Comparison of ENCODE assay signal across 21 cellular contexts in genomic region chr18:10544093-10544748, GRCh38. TPM values are rescaled to one million over a fixed set of nuclear protein-coding genes. Genes with fewer than 3 reads are reported as not detected.
DNase-seq lines count a peak whose midpoint lies in the region; ATAC-seq, FAIRE-seq and TF ChIP-seq lines count a peak whose summit lies in the region.
"Had no signal": no experiment of that assay in that cellular context is flagged by ENCODE, and none has a peak within 500 bp of the region (broad histone marks: within the 10 kb centered on the region; RNA-seq: fewer than 3 reads in every experiment).

No MANE protein-coding gene starts in this region.

- H3K4me3 ChIP-seq in HepG2 (replicated peaks in 1 of 3; ENCODE audit: insufficient read depth in 1 of 3, low read depth in 2 of 3, low read length in 3 of 3) (no peak overlapping the region), right lobe of liver (no peak overlapping the region), mesendoderm (ENCODE audit: low read length) (no peak overlapping the region)
- H3K4me3 ChIP-seq: GM23248, left lung, psoas muscle had no signal

- H2AFZ ChIP-seq in HepG2 (ENCODE audit: low read length), result no peak overlapping the region
- H2AFZ ChIP-seq: GM23248 had no signal

- no peaks in the 10 kb centered on the region for H3K27me3 ChIP-seq in HepG2 (ENCODE audit: control insufficient read depth in 1 of 2, insufficient read depth in 2 of 2, low read length in 2 of 2)
- H3K27me3 ChIP-seq in right lobe of liver, result no peaks in the 10 kb centered on the region
- no peaks in the 10 kb centered on the region for H3K27me3 ChIP-seq in foreskin keratinocyte
- H3K27me3 ChIP-seq in mesendoderm (ENCODE audit: insufficient read depth, low read length, poor library complexity), result no peaks in the 10 kb centered on the region
- H3K27me3 ChIP-seq: BE2C, left lung had no signal

- H4K8ac ChIP-seq in mesendoderm (ENCODE audit: low read depth, low read length), result no peak overlapping the region

- no peak overlapping the region for H3K18ac ChIP-seq in mesendoderm (ENCODE audit: low read length)

- in situ Hi-C loops in HepG2 (cut with HindIII; ENCODE audit: extremely low pct_ligation_motif_present, low pct_unique_long_range_greater_than_20kb), result no loop called here

- H3K9ac ChIP-seq in HepG2 (ENCODE audit: insufficient read depth, low read depth, low read length), result no peak overlapping the region
- no peak overlapping the region for H3K9ac ChIP-seq in mesendoderm (ENCODE audit: low read length)
- H3K9ac ChIP-seq: GM23248 had no signal

- no peak overlapping the region for H4K5ac ChIP-seq in mesendoderm (ENCODE audit: low read length)

- CTCF ChIA-PET in HepG2 (lab: Yijun Ruan, JAX; ENCODE audit: low intra/inter-chr PET ratio, low total read pairs), result no interaction called here

- no peak overlapping the region for H2BK15ac ChIP-seq in mesendoderm (replicated peaks; ENCODE audit: low read depth)

- POLR2A ChIA-PET in HepG2 (lab: Yijun Ruan, JAX), result no interaction called here

- no peak overlapping the region for H3K23ac ChIP-seq in mesendoderm (ENCODE audit: low read length)

- no peak overlapping the region for H2BK120ac ChIP-seq in mesendoderm (ENCODE audit: low read depth, low read length)

- 92% methylated on average over 7 of the region's 9 CpGs for WGBS in HepG2 (ENCODE audit: low lambda C conversion rate)
- 87% methylated on average over 6 of the region's 9 CpGs for WGBS in right lobe of liver (ENCODE audit: insufficient coverage, low coverage, low lambda C conversion rate, missing lambda C conversion rate)
- no CpG with 5 or more reads among the region's 9 CpGs for WGBS in mesendoderm (ENCODE audit: extremely low coverage, insufficient coverage, low lambda C conversion rate)

- no peak overlapping the region for H3K4me2 ChIP-seq in HepG2 (ENCODE audit: low read depth, low read length)
- no peak overlapping the region for H3K4me2 ChIP-seq in mesendoderm (ENCODE audit: low read length)

- no peak overlapping the region for H2AK5ac ChIP-seq in mesendoderm (ENCODE audit: low read length)

- H4K20me1 ChIP-seq in HepG2 (ENCODE audit: insufficient read depth, low read length), result no peaks in the 10 kb centered on the region

- intact Hi-C loops in HepG2 (cut with micrococcal nuclease; ENCODE audit: unreplicated experiment) (no loop called here), right lobe of liver (cut with DNase I) (no loop called here)

- peaks cover 20 to 72% of the 10 kb centered on the region in 2 experiments for H3K36me3 ChIP-seq in HepG2 (replicated peaks in 1 of 2; ENCODE audit: control insufficient read depth in 1 of 2, insufficient read depth in 2 of 2, low read length in 2 of 2)
- peaks cover 0 to 70% (median 10%) of the 10 kb centered on the region in 4 donors for H3K36me3 ChIP-seq in right lobe of liver
- peaks cover 3% of the 10 kb centered on the region for H3K36me3 ChIP-seq in mesendoderm (ENCODE audit: control insufficient read depth, insufficient read depth, low read length)

- TF ChIP-seq EP300 in HepG2 (IDR thresholded peaks at IDR 0.05; ENCODE audit: low read depth in 2 of 2, low read length in 2 of 2) (no peak), HepG2 (CRISPR knock-in tag; IDR thresholded peaks at IDR 0.05; ENCODE audit: borderline replicate concordance) (no peak)

- TF ChIP-seq RAD21 in HepG2 (CRISPR knock-in tag; IDR thresholded peaks at IDR 0.05), result no peak

- no peak overlapping the region for H2BK5ac ChIP-seq in mesendoderm (ENCODE audit: low read length)

- H3K27ac ChIP-seq in HepG2 (ENCODE audit: extremely low read length, insufficient read depth, low read length) (no peak overlapping the region), right lobe of liver (no peak overlapping the region), foreskin keratinocyte (no peak overlapping the region), mesendoderm (ENCODE audit: low read depth, low read length) (no peak overlapping the region)
- H3K27ac ChIP-seq: GM23248, left lung, psoas muscle had no signal

- ATAC-seq in HepG2, result peak; percentile 50; the same call in 2 of the 3 replicates
- ATAC-seq in right lobe of liver, result no peak
- peak; percentile 27 for ATAC-seq in foreskin keratinocyte
- no peak for ATAC-seq in HG03457 (IDR thresholded peaks at IDR 0.05; ENCODE audit: unreplicated experiment)
- no peak for ATAC-seq in HG03025 (IDR thresholded peaks at IDR 0.05; ENCODE audit: low FRiP score, unreplicated experiment)
- ATAC-seq: effector memory CD8-positive, alpha-beta T cell; left lung; psoas muscle; stimulated activated effector memory CD8-positive, alpha-beta T cell treated with anti-CD3 and anti-CD28 coated beads, Interleukin-12 subunit alpha, Interleukin-12 subunit beta, amount 100 ng/mL, for 72 hours had no signal

- no peak for TF ChIP-seq POLR2A in HepG2 (IDR thresholded peaks at IDR 0.05; ENCODE audit: insufficient read depth in 1 of 2, low read depth in 2 of 2, low read length in 2 of 2)
- no peak for TF ChIP-seq POLR2A in right lobe of liver (IDR thresholded peaks at IDR 0.05)

- H3K79me2 ChIP-seq in HepG2 (ENCODE audit: insufficient read depth, low read length) (no peaks in the 10 kb centered on the region), mesendoderm (ENCODE audit: control insufficient read depth, insufficient read depth, low read length) (no peaks in the 10 kb centered on the region)

- DNase-seq in HepG2 (ENCODE audit: low spot score) (no peak), right lobe of liver (no peak), foreskin keratinocyte (no peak), mesendoderm (peak; percentile 64), NCI-H1092 treated with DMSO at 0.1 percent for 48 hours (lab: John Stamatoyannopoulos, UW) (no peak), NCI-H1930 (lab: John Stamatoyannopoulos, UW) (no peak)
- DNase-seq: BE2C; effector memory CD8-positive, alpha-beta T cell; GM23248; IMR-90; left lung; NCI-H1417 treated with DMSO at 0.1 percent for 48 hours; NCI-H510A; psoas muscle; small intestine; stimulated activated CD4-positive, alpha-beta T cell treated with anti-CD3 and anti-CD28 coated beads, Interleukin-2, amount 100 ng/mL, for 24 hours had no signal

- no peaks in the 10 kb centered on the region for H3K9me3 ChIP-seq in HepG2 (ENCODE audit: low read length)
- no peaks in the 10 kb centered on the region for H3K9me3 ChIP-seq in right lobe of liver
- H3K9me3 ChIP-seq: BE2C, left lung, psoas muscle had no signal

- no peak overlapping the region for H3K4ac ChIP-seq in mesendoderm (ENCODE audit: low read depth, low read length)

- BruUV-seq in HepG2 (replicated peaks; lab: Mats Ljungman, UMichigan), result no TSS peak

- no peak overlapping the region for H3K56ac ChIP-seq in mesendoderm (ENCODE audit: low read length)

- peaks cover 20% of the 10 kb centered on the region for H3K4me1 ChIP-seq in HepG2 (ENCODE audit: insufficient read depth, low read length)
- peaks cover 0 to 7% (median 0%) of the 10 kb centered on the region in 4 donors for H3K4me1 ChIP-seq in right lobe of liver
- H3K4me1 ChIP-seq in foreskin keratinocyte, result no peaks in the 10 kb centered on the region
- H3K4me1 ChIP-seq in mesendoderm (ENCODE audit: control insufficient read depth, low read depth, low read length), result no peaks in the 10 kb centered on the region
- H3K4me1 ChIP-seq: BE2C, psoas muscle had no signal

- TF ChIP-seq CTCF in HepG2 (CRISPR knock-in tag; IDR thresholded peaks at IDR 0.05) (no peak), right lobe of liver (IDR thresholded peaks at IDR 0.05) (no peak), foreskin keratinocyte (conservative IDR thresholded peaks at IDR 0.05) (no peak)

- no peaks in the 10 kb centered on the region for H3K79me1 ChIP-seq in mesendoderm (ENCODE audit: low read length)

- FAIRE-seq in HepG2 (lab: Jason Lieb, UNC), result no peak
- FAIRE-seq: A204.1, RCC 7860, small intestine had no signal

TF ChIP-seq in HepG2, 621 proteins besides CTCF, POLR2A, EP300 and RAD21 (continues in another document):
- TF ChIP-seq SSRP1 (CRISPR knock-in tag; IDR thresholded peaks at IDR 0.05), result no peak
- TF ChIP-seq ZNF747 (CRISPR knock-in tag; IDR thresholded peaks at IDR 0.05; ENCODE audit: borderline replicate concordance), result no peak
- TF ChIP-seq ZBTB7B (CRISPR knock-in tag; IDR thresholded peaks at IDR 0.05), result no peak

RNA-seq across cellular contexts. Expression of gene NAPG, which starts 18.4 kb away (rescaled TPM):
- total RNA-seq in HepG2 (2016; rRNA removed; fragmentation: Illumina TruSeq; extraction: Trizol), result 34.4 and 46.0 TPM in 2 replicates
- total RNA-seq in HepG2 (2016; cell fraction: cytosol; rRNA removed; fragmentation: Illumina TruSeq; extraction: Trizol; ENCODE audit: low read depth), result 13.1 and 18.0 TPM in 2 replicates
- 33.7 and 49.2 TPM in 2 replicates for total RNA-seq in HepG2 (2016; cell fraction: insoluble cytoplasmic fraction; rRNA removed; fragmentation: Illumina TruSeq; extraction: Trizol)
- total RNA-seq in HepG2 (2016; cell fraction: membrane; rRNA removed; fragmentation: Illumina TruSeq; extraction: Trizol), result 16.7 and 21.2 TPM in 2 replicates
- total RNA-seq in HepG2 (2016; cell fraction: nucleus; rRNA removed; fragmentation: Illumina TruSeq; extraction: Trizol), result 34.5 and 35.6 TPM in 2 replicates
- polyA plus RNA-seq in HepG2 (2011; rRNA removed), result 17.0 and 19.8 TPM in 2 replicates
- 7.7 and 11.1 TPM in 2 replicates for polyA plus RNA-seq in HepG2 (2011; cell fraction: cytosol; rRNA removed)
- 10.3 and 13.3 TPM in 2 replicates for polyA plus RNA-seq in HepG2 (2011; cell fraction: nucleus; rRNA removed)
- 15.2 and 17.1 TPM in 2 replicates for polyA plus RNA-seq in HepG2 (2012)
- 3.7 and 4.1 TPM in 2 replicates for polyA plus RNA-seq in HepG2 (2016; cell fraction: cytosol; fragmentation: Illumina TruSeq; extraction: Trizol; ENCODE audit: low read depth)
- 31.6 and 34.5 TPM in 2 replicates for polyA plus RNA-seq in HepG2 (2016; cell fraction: insoluble cytoplasmic fraction; fragmentation: Illumina TruSeq; extraction: Trizol; ENCODE audit: low read depth)
- 7.1 and 7.2 TPM in 2 replicates for polyA plus RNA-seq in HepG2 (2016; cell fraction: membrane; fragmentation: Illumina TruSeq; extraction: Trizol; ENCODE audit: low read depth)
- polyA plus RNA-seq in HepG2 (2016; cell fraction: nucleus; fragmentation: Illumina TruSeq; extraction: Trizol; ENCODE audit: insufficient read depth, low read depth), result 35.2 and 40.1 TPM in 2 replicates
- 13.9 and 14.1 TPM in 2 replicates for polyA minus RNA-seq in HepG2 (2011; rRNA and poly(A)+ RNA removed; ENCODE audit: low replicate concordance)
- polyA minus RNA-seq in HepG2 (2011; cell fraction: cytosol; rRNA and poly(A)+ RNA removed), result 13.5 and 15.2 TPM in 2 replicates
- polyA minus RNA-seq in HepG2 (2011; cell fraction: nucleus; rRNA and poly(A)+ RNA removed), result 40.4 and 42.6 TPM in 2 replicates
- total RNA-seq in right lobe of liver, result 10 to 100 TPM; 10.7 to 20.6 (median 14.1) TPM
- total RNA-seq in foreskin keratinocyte, result 28.3 and 28.6 TPM in 2 replicates
- polyA plus RNA-seq in foreskin keratinocyte, result 9.5 and 11.1 TPM in 2 replicates
- 26.0 TPM for polyA plus RNA-seq in mesendoderm (2013, experiment 1 of 2)
- 25.6 TPM for polyA plus RNA-seq in mesendoderm (2013, experiment 2 of 2)

Comparison
In these comparisons a context has a peak if more than half of its experiments do, and no peak if none do; other contexts are left out.
1. ATAC-seq: peak in HepG2 (single experiment) and foreskin keratinocyte (single experiment); none in right lobe of liver (0 of 4), HG03457 (single experiment) and HG03025 (single experiment).